ENCODE assay signal across 1 cellular context in the genomic region with DNA sequence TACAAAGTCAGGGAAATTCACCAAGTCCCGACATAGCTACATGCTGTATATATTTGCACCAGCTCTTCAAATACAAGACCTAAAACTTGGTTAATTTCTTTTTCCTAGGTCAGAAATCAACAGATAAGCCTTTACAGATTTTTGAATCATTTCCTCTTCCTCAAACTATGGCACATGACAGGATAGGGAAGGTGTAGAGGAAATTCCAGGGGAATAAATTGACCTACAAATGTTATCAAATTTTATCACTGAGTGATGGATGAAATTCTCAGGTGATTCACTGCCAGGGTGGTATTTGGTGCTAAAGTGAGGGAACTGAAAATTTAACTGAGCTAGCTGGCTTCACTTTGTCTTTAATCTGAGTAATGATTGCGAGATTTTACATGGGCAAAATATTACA.
TF ChIP-seq lines count a peak whose summit lies in the region.

No MANE protein-coding gene starts in this region.

TF ChIP-seq in IMR-90, 13 proteins besides CTCF, POLR2A, EP300 and RAD21:
- TF ChIP-seq, protein P1, sequence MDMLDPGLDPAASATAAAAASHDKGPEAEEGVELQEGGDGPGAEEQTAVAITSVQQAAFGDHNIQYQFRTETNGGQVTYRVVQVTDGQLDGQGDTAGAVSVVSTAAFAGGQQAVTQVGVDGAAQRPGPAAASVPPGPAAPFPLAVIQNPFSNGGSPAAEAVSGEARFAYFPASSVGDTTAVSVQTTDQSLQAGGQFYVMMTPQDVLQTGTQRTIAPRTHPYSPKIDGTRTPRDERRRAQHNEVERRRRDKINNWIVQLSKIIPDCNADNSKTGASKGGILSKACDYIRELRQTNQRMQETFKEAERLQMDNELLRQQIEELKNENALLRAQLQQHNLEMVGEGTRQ (IDR thresholded peaks at IDR 0.05; ENCODE audit: low read depth, low read length), result no peak
- TF ChIP-seq FOS (IDR thresholded peaks at IDR 0.05; ENCODE audit: low read depth, low read length), result no peak
- no peak for TF ChIP-seq MAZ (IDR thresholded peaks at IDR 0.05; ENCODE audit: borderline replicate concordance, low read depth, low read length)
- TF ChIP-seq RCOR1 (IDR thresholded peaks at IDR 0.05; ENCODE audit: insufficient replicate concordance, low read length), result no peak
- no peak for TF ChIP-seq BHLHE40 (IDR thresholded peaks at IDR 0.05; ENCODE audit: low read depth, low read length)
- no peak for TF ChIP-seq SMC3 (IDR thresholded peaks at IDR 0.05; ENCODE audit: low read depth, low read length)
- TF ChIP-seq MAFK (IDR thresholded peaks at IDR 0.05; ENCODE audit: low read depth, low read length), result no peak
- TF ChIP-seq CHD1 (IDR thresholded peaks at IDR 0.05; ENCODE audit: low read depth, low read length), result no peak
- TF ChIP-seq, protein P2, sequence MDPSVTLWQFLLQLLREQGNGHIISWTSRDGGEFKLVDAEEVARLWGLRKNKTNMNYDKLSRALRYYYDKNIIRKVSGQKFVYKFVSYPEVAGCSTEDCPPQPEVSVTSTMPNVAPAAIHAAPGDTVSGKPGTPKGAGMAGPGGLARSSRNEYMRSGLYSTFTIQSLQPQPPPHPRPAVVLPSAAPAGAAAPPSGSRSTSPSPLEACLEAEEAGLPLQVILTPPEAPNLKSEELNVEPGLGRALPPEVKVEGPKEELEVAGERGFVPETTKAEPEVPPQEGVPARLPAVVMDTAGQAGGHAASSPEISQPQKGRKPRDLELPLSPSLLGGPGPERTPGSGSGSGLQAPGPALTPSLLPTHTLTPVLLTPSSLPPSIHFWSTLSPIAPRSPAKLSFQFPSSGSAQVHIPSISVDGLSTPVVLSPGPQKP (IDR thresholded peaks at IDR 0.05; ENCODE audit: borderline replicate concordance, low read depth, low read length), result no peak
- no peak for TF ChIP-seq MXI1 (IDR thresholded peaks at IDR 0.05; ENCODE audit: borderline replicate concordance, low read depth, low read length)
- TF ChIP-seq CEBPB (IDR thresholded peaks at IDR 0.05; ENCODE audit: low read depth, low read length), result no peak; the same call in 1 of the 2 replicates
- no peak for TF ChIP-seq RFX5 (IDR thresholded peaks at IDR 0.05; ENCODE audit: low read depth, low read length)
- TF ChIP-seq NFE2L2 (IDR thresholded peaks at IDR 0.05; ENCODE audit: low read depth, low read length), result no peak
